In the genomic region with DNA sequence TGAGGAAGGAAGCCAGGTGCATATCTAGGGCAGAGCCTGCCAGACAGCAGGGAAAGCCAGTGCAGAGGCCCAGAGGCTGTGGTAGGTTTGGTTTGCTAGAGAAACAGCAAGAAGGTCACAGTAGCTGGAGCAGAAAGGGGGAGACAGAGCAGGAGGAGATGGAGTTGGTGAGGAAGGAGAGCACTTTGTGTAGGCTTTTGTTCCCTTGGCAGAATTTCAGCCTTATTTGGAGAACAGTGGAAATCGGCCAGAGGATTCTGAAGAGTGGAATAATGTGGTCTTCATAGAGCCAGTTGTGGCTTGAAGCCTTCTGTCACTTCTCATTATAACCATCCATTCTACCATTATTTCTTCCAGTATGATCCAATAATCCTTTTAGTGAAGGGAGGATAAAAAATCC, we compare ENCODE assay signal across 18 cellular contexts.
DNase-seq lines count a peak whose midpoint lies in the region; ATAC-seq and TF ChIP-seq lines count a peak whose summit lies in the region.
"Had no signal": no experiment of that assay in that cellular context is flagged by ENCODE, and none has a peak within 500 bp of the region (broad histone marks: within the 10 kb centered on the region; RNA-seq: fewer than 3 reads in every experiment).

No MANE protein-coding gene starts in this region.

- H3K79me1 ChIP-seq in IMR-90 (ENCODE audit: low read depth in 1 of 2, low read length in 2 of 2) (no peaks in the 10 kb centered on the region), trophoblast cell (ENCODE audit: low read length) (no peaks in the 10 kb centered on the region)

- peak overlapping the region; percentile 55; the same call in 1 of the 2 replicates for H2BK20ac ChIP-seq in IMR-90 (ENCODE audit: low read depth, low read length)

- H3K9me3 Mint-ChIP-seq in activated CD4-positive, alpha-beta T cell treated with anti-CD3 and anti-CD28 coated beads, Interleukin-2, amount 10 ng/mL, durations not matched to agents 7 days and 5 days = no peaks in the 10 kb centered on the region

- H3K23ac ChIP-seq in IMR-90 (ENCODE audit: low read depth, low read length) (no peak overlapping the region), trophoblast cell (ENCODE audit: low read length) (no peak overlapping the region)

- H4K12ac ChIP-seq in trophoblast cell (ENCODE audit: low read depth, low read length) = no peak overlapping the region

- H4K91ac ChIP-seq in IMR-90 (ENCODE audit: insufficient read depth, low read depth, low read length) (0 out of 2 replicates have a peak overlapping the region, but pooled peaks have one; percentile 9), trophoblast cell (ENCODE audit: low read depth, low read length) (peak overlapping the region; percentile 14)

- no peaks in the 10 kb centered on the region for H3K9me1 ChIP-seq in IMR-90 (ENCODE audit: insufficient read depth, low read length)

- no peaks in the 10 kb centered on the region for H3K36me3 Mint-ChIP-seq in activated CD4-positive, alpha-beta T cell treated with anti-CD3 and anti-CD28 coated beads, Interleukin-2, amount 10 ng/mL, durations not matched to agents 7 days and 5 days (ENCODE audit: low read depth)
- H3K36me3 Mint-ChIP-seq: CD4-positive, CD25-positive, alpha-beta regulatory T cell had no signal

- in situ Hi-C loops in IMR-90 (cut with MboI; ENCODE audit: low sequenced_read_pairs) = no loop called here

- no TSS peak for BruUV-seq in IMR-90 (replicated peaks; lab: Mats Ljungman, UMichigan)

- no peak overlapping the region for H2BK120ac ChIP-seq in IMR-90 (ENCODE audit: low read depth, low read length)
- no peak overlapping the region for H2BK120ac ChIP-seq in trophoblast cell (ENCODE audit: insufficient read depth, low read length, poor library complexity)

- H4K8ac ChIP-seq in IMR-90 (ENCODE audit: low read depth in 2 of 2, low read length in 2 of 2) (no peak overlapping the region; a peak in 1 of 4 replicates), trophoblast cell (ENCODE audit: low read depth, low read length) (no peak overlapping the region)

- no peaks in the 10 kb centered on the region for H3K9me3 ChIP-seq in IMR-90 (ENCODE audit: control insufficient read depth, insufficient read depth, low read length)
- no peaks in the 10 kb centered on the region for H3K9me3 ChIP-seq in trophoblast cell (ENCODE audit: insufficient read depth, low read depth, low read length)
- no peaks in the 10 kb centered on the region for H3K9me3 ChIP-seq in esophagus squamous epithelium
- H3K9me3 ChIP-seq: HAP-1 had no signal

- H3K18ac ChIP-seq in IMR-90 (ENCODE audit: low read depth, low read length) (peak overlapping the region; percentile 86), trophoblast cell (ENCODE audit: low read length) (no peak overlapping the region)

- no peaks in the 10 kb centered on the region for H4K20me1 ChIP-seq in IMR-90 (ENCODE audit: insufficient read depth, low read length)

- no peaks in the 10 kb centered on the region for H3K27me3 Mint-ChIP-seq in activated CD4-positive, alpha-beta T cell treated with anti-CD3 and anti-CD28 coated beads, Interleukin-2, amount 10 ng/mL, durations not matched to agents 7 days and 5 days
- H3K27me3 Mint-ChIP-seq: B cell had no signal

- H3K9ac ChIP-seq in IMR-90 (ENCODE audit: low read depth, low read length) (no peak overlapping the region), trophoblast cell (ENCODE audit: low read length) (no peak overlapping the region)

- H3K4ac ChIP-seq in IMR-90 (ENCODE audit: low read depth, low read length) (peak overlapping the region; percentile 17; the same call in 1 of the 2 replicates), trophoblast cell (ENCODE audit: low read depth, low read length) (no peak overlapping the region)

- no peak for TF ChIP-seq POLR2A in IMR-90 (IDR thresholded peaks at IDR 0.05; ENCODE audit: low read depth, low read length)
- no peak for TF ChIP-seq POLR2A in esophagus squamous epithelium (IDR thresholded peaks at IDR 0.05)

- no peak overlapping the region for H3K14ac ChIP-seq in IMR-90 (replicated peaks; ENCODE audit: low read depth, low read length)
- no peak overlapping the region for H3K14ac ChIP-seq in trophoblast cell (ENCODE audit: low read length)

- no CpG with 5 or more reads among the region's 1 CpG for WGBS in IMR-90 (ENCODE audit: extremely low coverage in 2 of 2, insufficient read length in 1 of 2), 2 experiments
- WGBS in trophoblast cell (ENCODE audit: extremely low coverage, insufficient coverage, insufficient read length) = no CpG with 5 or more reads among the region's 1 CpG
- 18 to 50% methylated on average over 1 of the region's 1 CpG for WGBS in esophagus squamous epithelium, 2 donors

- POLR2A ChIA-PET in IMR-90 (lab: Charles Lee; ENCODE audit: unreplicated experiment) = no interaction called here
- POLR2A ChIA-PET in activated CD4-positive, alpha-beta T cell treated with anti-CD3 and anti-CD28 coated beads, Interleukin-2, amount 10 ng/mL, durations not matched to agents 7 days and 5 days (lab: Charles Lee) = no interaction called here

- H3K4me1 ChIP-seq in IMR-90 (ENCODE audit: control insufficient read depth, insufficient read depth, low read length) (peaks cover 11% of the 10 kb centered on the region), trophoblast cell (ENCODE audit: control insufficient read depth in 1 of 2, insufficient read depth in 2 of 2, low read length in 2 of 2) (no peaks in the 10 kb centered on the region), esophagus squamous epithelium (peaks cover 0 to 28% (median 0%) of the 10 kb centered on the region in 3 donors)
- H3K4me1 ChIP-seq: HAP-1 had no signal

- ATAC-seq in IMR-90 (ENCODE audit: low read depth) = no peak
- ATAC-seq in HG02852 (IDR thresholded peaks at IDR 0.05; ENCODE audit: unreplicated experiment) = no peak

- H2BK5ac ChIP-seq in IMR-90 (ENCODE audit: low read depth, low read length, poor library complexity, severe bottlenecking) = peak overlapping the region; percentile 27
- no peak overlapping the region for H2BK5ac ChIP-seq in trophoblast cell (ENCODE audit: low read depth, low read length, poor library complexity)

- H2AFZ ChIP-seq in IMR-90 (replicated peaks; ENCODE audit: low read length, poor library complexity) (peak overlapping the region; percentile 34), trophoblast cell (ENCODE audit: insufficient read depth, low read length, poor library complexity) (peak overlapping the region; percentile 63)

- H3K27ac ChIP-seq in IMR-90 (ENCODE audit: insufficient read depth, low read length) = no peak overlapping the region
- no peak overlapping the region for H3K27ac ChIP-seq in trophoblast cell (ENCODE audit: low read depth, low read length)
- H3K27ac ChIP-seq in esophagus squamous epithelium = no peak overlapping the region

- no peak overlapping the region for H2AK9ac ChIP-seq in IMR-90 (replicated peaks; ENCODE audit: low read depth, low read length, poor library complexity)

- no peak overlapping the region for H2BK15ac ChIP-seq in IMR-90 (ENCODE audit: low read depth, low read length)

- DNase-seq in IMR-90 (no peak), NCI-H524 (lab: John Stamatoyannopoulos, UW) (peak; percentile 16 to 71), cerebellar cortex (ENCODE audit: low spot score) (peak; percentile 71), trophoblast cell (no peak), esophagus squamous epithelium (lab: John Stamatoyannopoulos, UW) (no peak), NCI-H1930 (lab: John Stamatoyannopoulos, UW) (no peak)
- DNase-seq in activated CD4-positive, alpha-beta T cell treated with anti-CD3 and anti-CD28 coated beads, Interleukin-2, amount 10 ng/mL, durations not matched to agents 7 days and 5 days = no peak
- DNase-seq: ACHN; CD4-positive, CD25-positive, alpha-beta regulatory T cell; NCI-H1436; NCI-H2081 treated with DMSO at 0.1 percent for 48 hours; NCI-H226; NCI-H748 treated with DMSO at 0.1 percent for 48 hours; OCI-M1; RPMI8226 had no signal

- no peak for TF ChIP-seq CTCF in IMR-90 (conservative IDR thresholded peaks at IDR 0.05; ENCODE audit: low read depth, low read length)
- TF ChIP-seq CTCF in esophagus squamous epithelium (IDR thresholded peaks at IDR 0.05) = no peak

- no peak overlapping the region for H2BK12ac ChIP-seq in trophoblast cell (ENCODE audit: low read length)

- H3K56ac ChIP-seq in IMR-90 (ENCODE audit: extremely low read depth, insufficient read depth, low read length) = no peak overlapping the region

- dilution Hi-C loops in IMR-90 (cut with HindIII; ENCODE audit: low sequenced_read_pairs, unreplicated experiment) = no loop called here

- H3K36me3 ChIP-seq in IMR-90 (ENCODE audit: control insufficient read depth, insufficient read depth, low read length) (no peaks in the 10 kb centered on the region), trophoblast cell (ENCODE audit: control insufficient read depth in 1 of 2, insufficient read depth in 2 of 2, low read length in 2 of 2) (no peaks in the 10 kb centered on the region), esophagus squamous epithelium (no peaks in the 10 kb centered on the region)
- H3K36me3 ChIP-seq: HAP-1 had no signal

- peak overlapping the region; percentile 84 for H4K5ac ChIP-seq in IMR-90 (ENCODE audit: low read depth, low read length)

- H3K27me3 ChIP-seq in IMR-90 (ENCODE audit: control insufficient read depth, insufficient read depth, low read length) = no peaks in the 10 kb centered on the region
- no peaks in the 10 kb centered on the region for H3K27me3 ChIP-seq in trophoblast cell (ENCODE audit: insufficient read depth, low read length)
- no peaks in the 10 kb centered on the region for H3K27me3 ChIP-seq in esophagus squamous epithelium

- H3K4me1 Mint-ChIP-seq in activated CD4-positive, alpha-beta T cell treated with anti-CD3 and anti-CD28 coated beads, Interleukin-2, amount 10 ng/mL, durations not matched to agents 7 days and 5 days = no peaks in the 10 kb centered on the region
- H3K4me1 Mint-ChIP-seq: B cell had no signal

- no peak overlapping the region for H3K4me2 ChIP-seq in IMR-90 (ENCODE audit: low read depth, low read length)
- no peak overlapping the region for H3K4me2 ChIP-seq in trophoblast cell (ENCODE audit: low read length)

- no peak overlapping the region for H2AK5ac ChIP-seq in IMR-90 (ENCODE audit: low read depth, low read length)
- H2AK5ac ChIP-seq in trophoblast cell (ENCODE audit: low read length) = no peak overlapping the region

- H3K79me2 ChIP-seq in trophoblast cell (ENCODE audit: control insufficient read depth, insufficient read depth, low read length, poor library complexity) = no peaks in the 10 kb centered on the region

- H3K4me3 Mint-ChIP-seq in activated CD4-positive, alpha-beta T cell treated with anti-CD3 and anti-CD28 coated beads, Interleukin-2, amount 10 ng/mL, durations not matched to agents 7 days and 5 days = no peak overlapping the region
- H3K4me3 Mint-ChIP-seq: B cell; CD4-positive, CD25-positive, alpha-beta regulatory T cell had no signal

- H3K4me3 ChIP-seq in IMR-90 (ENCODE audit: insufficient read depth, low read depth, low read length) (no peak overlapping the region), trophoblast cell (ENCODE audit: low read depth, low read length) (no peak overlapping the region), esophagus squamous epithelium (no peak overlapping the region)
- H3K4me3 ChIP-seq: HAP-1 had no signal

- no peak overlapping the region for H3K27ac Mint-ChIP-seq in activated CD4-positive, alpha-beta T cell treated with anti-CD3 and anti-CD28 coated beads, Interleukin-2, amount 10 ng/mL, durations not matched to agents 7 days and 5 days
- H3K27ac Mint-ChIP-seq: B cell; CD4-positive, CD25-positive, alpha-beta regulatory T cell had no signal

- TF ChIP-seq RAD21 in IMR-90 (IDR thresholded peaks at IDR 0.05; ENCODE audit: low read length) = no peak

- CTCF ChIA-PET in IMR-90 (lab: Yijun Ruan, JAX) = no interaction called here
- CTCF ChIA-PET in activated CD4-positive, alpha-beta T cell treated with anti-CD3 and anti-CD28 coated beads, Interleukin-2, amount 10 ng/mL, durations not matched to agents 7 days and 5 days (lab: Charles Lee) = no interaction called here

- intact Hi-C loops in IMR-90 (cut with micrococcal nuclease) = no loop called here
- intact Hi-C loops in esophagus squamous epithelium (cut with DNase I) = no loop called here

Comparison
In these comparisons a context has a peak if more than half of its experiments do, and no peak if none do; other contexts are left out.
1. DNase-seq: peak in NCI-H524 (2 of 2) and cerebellar cortex (single experiment); none in IMR-90 (single experiment), trophoblast cell (0 of 2), esophagus squamous epithelium (single experiment), activated CD4-positive, alpha-beta T cell treated with anti-CD3 and anti-CD28 coated beads, Interleukin-2, amount 10 ng/mL, durations not matched to agents 7 days and 5 days (single experiment) and NCI-H1930 (0 of 2).